9 cellular contexts compared by ENCODE assay signal in the genomic region with DNA sequence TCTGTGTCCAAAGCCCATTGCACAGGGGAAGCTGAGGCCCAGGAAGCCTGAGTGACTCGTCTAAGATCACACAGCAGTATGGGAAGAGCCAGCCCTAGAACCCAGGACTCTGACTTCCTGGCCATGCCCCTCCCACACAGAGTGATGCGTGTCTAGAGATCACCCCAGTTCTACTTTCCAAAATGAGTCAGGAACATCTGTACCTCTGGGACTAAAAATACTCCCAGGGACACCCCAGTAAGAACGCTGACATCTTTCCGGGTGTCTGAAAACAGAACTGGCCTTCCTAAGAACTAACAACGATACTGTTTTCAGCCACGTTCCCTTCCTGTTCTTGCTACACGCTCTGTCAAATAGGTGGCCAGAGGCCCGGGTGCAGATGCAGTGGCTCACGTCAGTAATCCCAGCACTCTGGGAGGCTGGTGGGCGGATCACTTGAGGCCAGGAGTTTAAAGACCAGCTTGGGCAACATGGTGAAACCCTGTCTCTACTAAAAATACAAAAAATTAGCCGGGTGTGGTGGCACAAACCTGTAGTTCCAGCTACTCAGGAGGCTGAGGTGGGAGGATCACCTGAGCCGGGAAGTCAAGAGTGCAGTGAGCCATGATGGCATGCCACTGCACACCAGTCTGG. TPM values are rescaled to one million over a fixed set of nuclear protein-coding genes. Genes with fewer than 3 reads are reported as not detected.
A peak's percentile ranks its signal among the peaks of the same experiment; 100 is the strongest.
DNase-seq lines count a peak whose midpoint lies in the region; ATAC-seq and TF ChIP-seq lines count a peak whose summit lies in the region.
"Had no signal": no experiment of that assay in that cellular context is flagged by ENCODE, and none has a peak within 500 bp of the region (broad histone marks: within the 10 kb centered on the region; RNA-seq: fewer than 3 reads in every experiment).

No MANE protein-coding gene starts in this region.

- intact Hi-C loops in left ventricle myocardium inferior (cut with micrococcal nuclease) (no loop called here), uterus (cut with DNase I; ENCODE audit: low total_unique reads) (no loop called here)

- H3K9me3 ChIP-seq in left ventricle myocardium inferior (replicated peaks), result peaks cover 14% of the 10 kb centered on the region
- peaks cover 0 to 4% of the 10 kb centered on the region in 2 donors for H3K9me3 ChIP-seq in uterus

- peak; percentile 91 for DNase-seq in HCEC 1CT
- peak; percentile 61 to 71 for DNase-seq in NOMO-1 (lab: John Stamatoyannopoulos, UW; ENCODE audit: unreplicated experiment in 2 of 2)
- DNase-seq in left ventricle myocardium inferior, result no peak
- no peak for DNase-seq in NCI-H1105 treated with DMSO at 0.1 percent for 48 hours (lab: John Stamatoyannopoulos, UW)
- DNase-seq in uterus, result no peak
- DNase-seq in HUDEP-2 (lab: John Stamatoyannopoulos, UW; ENCODE audit: unreplicated experiment in 76 of 76), result no peak
- DNase-seq in NCI-H1930 (lab: John Stamatoyannopoulos, UW), result no peak

- H3K4me3 ChIP-seq in left ventricle myocardium inferior (no peak overlapping the region), uterus (no peak overlapping the region)
- H3K4me3 ChIP-seq: dorsolateral prefrontal cortex had no signal

- H3K36me3 ChIP-seq in left ventricle myocardium inferior (no peaks in the 10 kb centered on the region), uterus (no peaks in the 10 kb centered on the region)

- no peaks in the 10 kb centered on the region for H3K27me3 ChIP-seq in left ventricle myocardium inferior (ENCODE audit: low read depth)
- H3K27me3 ChIP-seq in uterus, result no peaks in the 10 kb centered on the region
- H3K27me3 ChIP-seq: dorsolateral prefrontal cortex had no signal

- TF ChIP-seq POLR2A in uterus (IDR thresholded peaks at IDR 0.05), result no peak

- ATAC-seq in GM18520 (IDR thresholded peaks at IDR 0.05; ENCODE audit: unreplicated experiment), result peak; percentile 51

- no peak for TF ChIP-seq CTCF in left ventricle myocardium inferior (IDR thresholded peaks at IDR 0.05; ENCODE audit: borderline replicate concordance)
- no peak for TF ChIP-seq CTCF in uterus (IDR thresholded peaks at IDR 0.05)

- H3K4me1 ChIP-seq in left ventricle myocardium inferior (peaks cover 54% of the 10 kb centered on the region), uterus (no peaks in the 10 kb centered on the region)

- H3K27ac ChIP-seq in left ventricle myocardium inferior (replicated peaks) (peak overlapping the region; percentile 80), uterus (no peak overlapping the region)

RNA-seq across cellular contexts. Expression of gene PDGFB, which starts 21.7 kb away (rescaled TPM):
- total RNA-seq in left ventricle myocardium inferior (17.2 TPM), uterus (10 to 100 TPM in 1 of 4 donors, 1 to 10 TPM in 3; 2.0 to 24.8 (median 5.6) TPM)

RNA-seq across cellular contexts. Expression of gene RPL3, which starts 52.9 kb away (rescaled TPM):
- total RNA-seq in left ventricle myocardium inferior, result 325 TPM
- 1,000 to 10,000 TPM; 1,498 to 2,840 (median 2,333) TPM for total RNA-seq in uterus

Comparison
In these comparisons a context has a peak if more than half of its experiments do, and no peak if none do; other contexts are left out.
1. DNase-seq: peak in HCEC 1CT (single experiment) and NOMO-1 (2 of 2); none in left ventricle myocardium inferior (single experiment), NCI-H1105 treated with DMSO at 0.1 percent for 48 hours (single experiment), uterus (0 of 2), HUDEP-2 (0 of 76) and NCI-H1930 (0 of 2).